Comparison of ENCODE assay signal across 8 cellular contexts in genomic region chr16:15897834-15898254, GRCh38. TPM values are rescaled to one million over a fixed set of nuclear protein-coding genes. Genes with fewer than 3 reads are reported as not detected.
DNase-seq lines count a peak whose midpoint lies in the region; ATAC-seq and TF ChIP-seq lines count a peak whose summit lies in the region.

No MANE protein-coding gene starts in this region.

- no peak overlapping the region for H3K4me3 ChIP-seq in GM06990 (replicated peaks; ENCODE audit: low read depth, low read length)
- no peak overlapping the region for H3K4me3 ChIP-seq in HEK293 (ENCODE audit: low read depth, low read length)

- CTCF ChIA-PET in HEK293 (lab: Yijun Ruan, JAX), result no interaction called here

- 0 out of 2 replicates have a peak, but pooled peaks cover 2% of the 10 kb centered on the region for H3K4me1 ChIP-seq in HEK293 (ENCODE audit: control insufficient read depth, insufficient read depth, low read length)

- POLR2A ChIA-PET in HEK293 (lab: Yijun Ruan, JAX), result no interaction called here

- H3K36me3 ChIP-seq in GM06990 (ENCODE audit: control insufficient read depth, insufficient read depth, low read length) (no peaks in the 10 kb centered on the region), HEK293 (ENCODE audit: control insufficient read depth in 2 of 2, insufficient read depth in 1 of 2, low read length in 2 of 2) (no peaks in the 10 kb centered on the region)

- no peaks in the 10 kb centered on the region for H3K27me3 ChIP-seq in GM06990 (replicated peaks; ENCODE audit: control insufficient read depth, insufficient read depth, low read length)

- no peak overlapping the region for H3K27ac ChIP-seq in HEK293 (ENCODE audit: extremely low read depth, low read depth, low read length)

- no peaks in the 10 kb centered on the region for H3K9me3 ChIP-seq in HEK293 (ENCODE audit: control insufficient read depth, insufficient read depth, low read depth, low read length)

- DNase-seq in GM06990 (ENCODE audit: extremely low read depth, insufficient read length), result peak; percentile 48
- DNase-seq in RPMI7951 (ENCODE audit: low read depth), result peak; percentile 55
- DNase-seq in kidney tubule cell (ENCODE audit: low spot score), result peak; percentile 71
- no peak for DNase-seq in SKM-1 (lab: John Stamatoyannopoulos, UW; ENCODE audit: unreplicated experiment)
- DNase-seq in NCI-H1694 treated with DMSO at 0.1 percent for 48 hours (lab: John Stamatoyannopoulos, UW), result no peak

- no peak for TF ChIP-seq CTCF in GM06990 (IDR thresholded peaks at IDR 0.05; ENCODE audit: insufficient read depth, low read length, poor library complexity, severe bottlenecking)
- no peak for TF ChIP-seq CTCF in HEK293 (tag by site-specific recombination; IDR thresholded peaks at IDR 0.05)

- ATAC-seq in esophagus mucosa, result no peak
- ATAC-seq in GM19035 (IDR thresholded peaks at IDR 0.05; ENCODE audit: unreplicated experiment), result no peak

TF ChIP-seq in HEK293, 187 proteins besides CTCF, POLR2A, EP300 and RAD21:
- TF ChIP-seq OVOL3 (tag by site-specific recombination; IDR thresholded peaks at IDR 0.05), result no peak
- peak; percentile 29; the same call in 1 of the 2 replicates for TF ChIP-seq PRDM1 (tag by site-specific recombination; IDR thresholded peaks at IDR 0.05)
- TF ChIP-seq EGR2 (tag by site-specific recombination; IDR thresholded peaks at IDR 0.05; ENCODE audit: low read depth), result peak; percentile 77
- peak; percentile 49 for TF ChIP-seq ZNF513 (tag by site-specific recombination; IDR thresholded peaks at IDR 0.05)
TF ChIP-seq in HEK293: peak in this region for 3.

RNA-seq across cellular contexts. Expression of gene CEP20, which starts 9.4 kb away (rescaled TPM):
- 59.6 and 75.2 TPM in 2 replicates for total RNA-seq in RPMI7951 (2014; rRNA removed; shearing (Covaris generic))
- 36.5 TPM for total RNA-seq in esophagus mucosa

RNA-seq across cellular contexts. Expression of gene MYH11, which starts 41.0 kb away (rescaled TPM):
- total RNA-seq in RPMI7951 (2014; rRNA removed; shearing (Covaris generic)), result not detected in 2 replicates
- total RNA-seq in esophagus mucosa, result 21.6 TPM

RNA-seq across cellular contexts. Expression of gene ABCC1, which starts 51.6 kb away (rescaled TPM):
- total RNA-seq in RPMI7951 (2014; rRNA removed; shearing (Covaris generic)), result 5.2 and 6.4 TPM in 2 replicates
- total RNA-seq in esophagus mucosa, result 33.9 TPM

Comparison
In these comparisons a context has a peak if more than half of its experiments do, and no peak if none do; other contexts are left out.
1. DNase-seq: peak in GM06990 (single experiment), RPMI7951 (single experiment) and kidney tubule cell (single experiment); none in SKM-1 (single experiment) and NCI-H1694 treated with DMSO at 0.1 percent for 48 hours (single experiment).
2. RNA of gene MYH11, which starts 41.0 kb away (total RNA-seq): 21.6 TPM in esophagus mucosa (single experiment); not detected in RPMI7951; every median in the first group is over 10 times any median in the second.